ENCODE assay signal across 15 cellular contexts in the genomic region with DNA sequence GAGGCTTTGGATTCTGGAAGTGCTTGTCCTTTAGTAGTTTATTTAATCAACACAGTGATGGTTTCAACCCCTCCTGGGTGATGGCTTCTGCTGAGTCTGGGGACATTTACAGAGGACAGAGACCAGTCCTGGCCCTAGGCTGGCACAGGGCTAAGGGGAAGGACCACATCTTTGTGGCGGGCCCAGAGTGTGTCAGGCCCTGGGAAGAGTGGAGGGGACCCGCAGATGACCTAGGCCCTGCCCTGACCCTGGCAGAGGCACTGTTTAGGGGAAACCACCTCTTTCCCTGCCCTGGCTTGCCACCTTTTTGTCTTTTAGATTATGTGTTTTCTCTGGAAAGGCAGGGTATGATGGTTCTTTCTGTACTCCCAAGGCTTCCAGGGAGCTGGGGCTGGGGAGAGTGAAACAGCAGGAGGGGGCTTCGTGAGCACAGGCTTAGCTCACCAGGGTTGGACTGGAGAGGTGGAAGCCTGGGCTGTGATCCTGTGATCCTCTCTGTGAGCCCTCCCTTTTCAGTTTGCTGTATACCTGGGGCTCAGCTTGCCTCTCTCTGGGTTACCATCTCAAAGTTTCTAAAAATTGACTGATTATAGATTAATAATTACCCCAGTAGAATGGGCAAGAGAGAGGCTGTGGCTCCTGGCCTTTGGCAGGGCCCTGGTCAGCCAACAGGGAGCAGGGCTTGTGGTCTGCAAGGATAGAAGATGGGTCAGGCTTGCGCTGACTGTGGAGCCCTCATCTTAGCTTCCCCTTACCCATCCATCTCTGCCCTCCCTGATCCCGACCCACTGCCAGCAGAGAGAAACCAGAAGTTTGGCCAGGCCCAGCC. TPM values are rescaled to one million over a fixed set of nuclear protein-coding genes. Genes with fewer than 3 reads are reported as not detected.
DNase-seq lines count a peak whose midpoint lies in the region; ATAC-seq and TF ChIP-seq lines count a peak whose summit lies in the region.
"Had no signal": no experiment of that assay in that cellular context is flagged by ENCODE, and none has a peak within 500 bp of the region (broad histone marks: within the 10 kb centered on the region; RNA-seq: fewer than 3 reads in every experiment).

No MANE protein-coding gene starts in this region.

- H3K27ac ChIP-seq in BLaER1 treated with 17β-estradiol and CSF1 and Interleukin-3, amounts not matched to agents 10 nM and 100 nM = peak overlapping the region in 7 of 11 experiments; percentile 1 to 47 (median 28); a peak in 9 of 22 replicates
- peak overlapping the region; percentile 57 for H3K27ac ChIP-seq in SJSA1
- H3K27ac ChIP-seq in sigmoid colon = peak overlapping the region; percentile 72 to 86 (median 80)

- no peaks in the 10 kb centered on the region for H3K9me3 Mint-ChIP-seq in natural killer cell
- H3K9me3 Mint-ChIP-seq: activated CD8-positive, alpha-beta T cell treated with anti-CD3 and anti-CD28 coated beads for 36 hours; activated naive CD4-positive, alpha-beta T cell treated with anti-CD3 and anti-CD28 coated beads, Interleukin-2, amount 50 U/mL, for 72 hours; neural crest cell; stimulated activated naive CD8-positive, alpha-beta T cell treated with anti-CD3 and anti-CD28 coated beads, Interleukin-15, Interleukin-2, amounts not matched to agents 100 ng/mL and 50 ng/mL, for 24 hours had no signal

- peaks cover 8 to 28% of the 10 kb centered on the region in 2 donors for H3K27me3 Mint-ChIP-seq in natural killer cell (ENCODE audit: low read depth in 2 of 2)

- no peak for TF ChIP-seq EP300 in sigmoid colon (IDR thresholded peaks at IDR 0.05)

- no peak overlapping the region for H3K4me3 Mint-ChIP-seq in natural killer cell
- H3K4me3 Mint-ChIP-seq: activated CD8-positive, alpha-beta T cell treated with anti-CD3 and anti-CD28 coated beads for 36 hours; B cell; neural crest cell; stimulated activated naive CD8-positive, alpha-beta T cell treated with anti-CD3 and anti-CD28 coated beads, Interleukin-15, Interleukin-2, amounts not matched to agents 100 ng/mL and 50 ng/mL, for 24 hours had no signal

- no peak overlapping the region for H3K4me3 ChIP-seq in BLaER1 treated with 17β-estradiol and CSF1 and Interleukin-3, amounts not matched to agents 10 nM and 100 nM
- H3K4me3 ChIP-seq in SJSA1 (no peak overlapping the region), sigmoid colon (no peak overlapping the region)

- peaks cover 0 to 11% (median 0%) of the 10 kb centered on the region in 11 experiments; a peak in 3 of 22 replicates for H4K20me1 ChIP-seq in BLaER1 treated with 17β-estradiol and CSF1 and Interleukin-3, amounts not matched to agents 10 nM and 100 nM

- no peaks in the 10 kb centered on the region for H3K27me3 ChIP-seq in BLaER1 treated with 17β-estradiol and CSF1 and Interleukin-3, amounts not matched to agents 10 nM and 100 nM
- no peaks in the 10 kb centered on the region for H3K27me3 ChIP-seq in SJSA1 (replicated peaks)
- no peaks in the 10 kb centered on the region for H3K27me3 ChIP-seq in sigmoid colon

- H3K4me2 ChIP-seq in BLaER1 treated with 17β-estradiol and CSF1 and Interleukin-3, amounts not matched to agents 10 nM and 100 nM = peak overlapping the region; percentile 3 to 94 (median 79); a peak in 18 of 22 replicates

- peaks cover 23 to 87% (median 67%) of the 10 kb centered on the region in 10 experiments for H3K4me1 ChIP-seq in BLaER1 treated with 17β-estradiol and CSF1 and Interleukin-3, amounts not matched to agents 10 nM and 100 nM
- H3K4me1 ChIP-seq in SJSA1 (replicated peaks) = peaks cover 91% of the 10 kb centered on the region
- H3K4me1 ChIP-seq in sigmoid colon = peaks cover 0 to 77% (median 66%) of the 10 kb centered on the region in 4 donors

- H3K4me1 Mint-ChIP-seq in natural killer cell = no peaks in the 10 kb centered on the region

- TF ChIP-seq CTCF in sigmoid colon (IDR thresholded peaks at IDR 0.05) (no peak), natural killer cell (IDR thresholded peaks at IDR 0.05) (no peak)

- no peaks in the 10 kb centered on the region for H3K9me3 ChIP-seq in BLaER1 treated with 17β-estradiol and CSF1 and Interleukin-3, amounts not matched to agents 10 nM and 100 nM (replicated peaks in 1 of 11)
- H3K9me3 ChIP-seq in SJSA1 (replicated peaks) (no peaks in the 10 kb centered on the region), sigmoid colon (no peaks in the 10 kb centered on the region)

- H3K9ac ChIP-seq in BLaER1 treated with 17β-estradiol and CSF1 and Interleukin-3, amounts not matched to agents 10 nM and 100 nM = peak overlapping the region in 4 of 11 experiments; percentile 1 to 34 (median 22); a peak in 4 of 22 replicates

- 88% methylated on average over 5 of the region's 5 CpGs for WGBS in sigmoid colon, 2 donors

- TF ChIP-seq POLR2A in sigmoid colon (IDR thresholded peaks at IDR 0.05) = no peak

- no peak for DNase-seq in SJSA1 (ENCODE audit: low read depth in 1 of 2, low spot score in 2 of 2)
- DNase-seq in kidney tubule cell (ENCODE audit: low spot score) = peak; percentile 34
- DNase-seq in sigmoid colon = no peak
- DNase-seq in germinal center (ENCODE audit: low spot score) = no peak
- DNase-seq in iPS-NIHi7 (ENCODE audit: extremely low spot score) = no peak
- DNase-seq in medulla oblongata (ENCODE audit: extremely low spot score) = no peak
- DNase-seq in natural killer cell = no peak
- DNase-seq: activated CD8-positive, alpha-beta T cell treated with anti-CD3 and anti-CD28 coated beads for 36 hours; NCI-H187 treated with DMSO at 0.1 percent for 48 hours; stimulated activated CD4-positive, alpha-beta T cell treated with anti-CD3 and anti-CD28 coated beads, Interleukin-4, amount 100 ng/mL, for 24 hours had no signal

- H3K36me3 Mint-ChIP-seq in natural killer cell = no peaks in the 10 kb centered on the region
- H3K36me3 Mint-ChIP-seq: activated naive CD4-positive, alpha-beta T cell treated with anti-CD3 and anti-CD28 coated beads, Interleukin-2, amount 50 U/mL, for 72 hours had no signal

- H3K36me3 ChIP-seq in BLaER1 treated with 17β-estradiol and CSF1 and Interleukin-3, amounts not matched to agents 10 nM and 100 nM = no peaks in the 10 kb centered on the region; a peak in 1 of 22 replicates
- H3K36me3 ChIP-seq in SJSA1 = 0 out of 2 replicates have a peak, but pooled peaks cover 5% of the 10 kb centered on the region
- no peaks in the 10 kb centered on the region for H3K36me3 ChIP-seq in sigmoid colon

- intact Hi-C loops in sigmoid colon (cut with DNase I) = no loop called here
- intact Hi-C loops in natural killer cell (cut with micrococcal nuclease) = no loop called here

- ATAC-seq in natural killer cell = no peak
- ATAC-seq: activated CD8-positive, alpha-beta T cell treated with anti-CD3 and anti-CD28 coated beads for 36 hours had no signal

- H3K27ac Mint-ChIP-seq in natural killer cell = no peak overlapping the region
- H3K27ac Mint-ChIP-seq: activated CD8-positive, alpha-beta T cell treated with anti-CD3 and anti-CD28 coated beads for 36 hours; B cell; stimulated activated naive CD8-positive, alpha-beta T cell treated with anti-CD3 and anti-CD28 coated beads, Interleukin-15, Interleukin-2, amounts not matched to agents 100 ng/mL and 50 ng/mL, for 24 hours had no signal

RNA-seq across cellular contexts. Expression of a gene that starts 1.8 kb away (rescaled TPM):
- total RNA-seq in SJSA1 (2014; rRNA removed; shearing (Covaris generic)) = 3.7 and 6.5 TPM in 2 replicates
- total RNA-seq in sigmoid colon (10 to 100 TPM in 2 of 4 donors, 1 to 10 TPM in 2; 7.1 to 23.5 (median 11.1) TPM), natural killer cell (under 1 TPM in 2 of 3 donors, not detected in 1; 0.16 to 0.48 TPM)
- 10 to 100 TPM; 18.6 to 30.1 (median 28.9) TPM for polyA plus RNA-seq in sigmoid colon

RNA-seq across cellular contexts. Expression of a gene that starts 22.3 kb away (rescaled TPM):
- 0.82 TPM in 1 of 2 replicates, not detected in the other for total RNA-seq in SJSA1 (2014; rRNA removed; shearing (Covaris generic))
- total RNA-seq in sigmoid colon = under 1 TPM in 2 of 4 donors, not detected in 2; 0.33 to 0.55 TPM
- polyA plus RNA-seq in sigmoid colon = under 1 TPM; 0.16 to 0.92 (median 0.60) TPM
- not detected for total RNA-seq in natural killer cell
- total RNA-seq: B cell had no signal

Comparison
In these comparisons a context has a peak if more than half of its experiments do, and no peak if none do; other contexts are left out.
1. H3K27ac ChIP-seq: peak in every context shown above with its lines; median percentile 80 in sigmoid colon; 57 in SJSA1; 28 in BLaER1 treated with 17β-estradiol and CSF1 and Interleukin-3, amounts not matched to agents 10 nM and 100 nM.